ENCODE assay signal across 16 cellular contexts in genomic region chr12:93191956-93192355, GRCh38.
DNase-seq lines count a peak whose midpoint lies in the region; ATAC-seq and TF ChIP-seq lines count a peak whose summit lies in the region.
"Had no signal": no experiment of that assay in that cellular context is flagged by ENCODE, and none has a peak within 500 bp of the region (broad histone marks: within the 10 kb centered on the region; RNA-seq: fewer than 3 reads in every experiment).

No MANE protein-coding gene starts in this region.

- TF ChIP-seq CTCF in coronary artery (IDR thresholded peaks at IDR 0.05): no peak

- peak overlapping the region; percentile 51 for H3K4me3 ChIP-seq in coronary artery
- H3K4me3 ChIP-seq: spleen had no signal

- H3K27ac ChIP-seq in coronary artery: peak overlapping the region; percentile 57 to 83
- H3K27ac ChIP-seq: epithelial cell of prostate, neutrophil, spleen had no signal

- no peak for ATAC-seq in HG03457 (IDR thresholded peaks at IDR 0.05; ENCODE audit: unreplicated experiment)

- peak; percentile 89 for DNase-seq in GM04503 (ENCODE audit: low read depth)
- DNase-seq in coronary artery (ENCODE audit: low spot score): no peak
- DNase-seq in inferior parietal cortex (ENCODE audit: extremely low spot score): peak; percentile 45
- DNase-seq in superior temporal gyrus (ENCODE audit: extremely low spot score): peak; percentile 53
- DNase-seq in NCI-H1436 (lab: John Stamatoyannopoulos, UW): no peak
- no peak for DNase-seq in GDM1 (lab: John Stamatoyannopoulos, UW)
- no peak for DNase-seq in H4 (ENCODE audit: low spot score)
- DNase-seq: activated CD4-positive, CD25-positive, alpha-beta regulatory T cell; CD4-positive, CD25-positive, alpha-beta regulatory T cell; cerebellar nuclear complex; mammary epithelial cell; NCI-H82; spleen had no signal

Comparison
In these comparisons a context has a peak if more than half of its experiments do, and no peak if none do; other contexts are left out.
1. DNase-seq: peak in GM04503 (single experiment), inferior parietal cortex (single experiment) and superior temporal gyrus (single experiment); none in coronary artery (single experiment), NCI-H1436 (single experiment), GDM1 (single experiment) and H4 (single experiment).